Comparison of ENCODE assay signal across 19 cellular contexts in the genomic region with DNA sequence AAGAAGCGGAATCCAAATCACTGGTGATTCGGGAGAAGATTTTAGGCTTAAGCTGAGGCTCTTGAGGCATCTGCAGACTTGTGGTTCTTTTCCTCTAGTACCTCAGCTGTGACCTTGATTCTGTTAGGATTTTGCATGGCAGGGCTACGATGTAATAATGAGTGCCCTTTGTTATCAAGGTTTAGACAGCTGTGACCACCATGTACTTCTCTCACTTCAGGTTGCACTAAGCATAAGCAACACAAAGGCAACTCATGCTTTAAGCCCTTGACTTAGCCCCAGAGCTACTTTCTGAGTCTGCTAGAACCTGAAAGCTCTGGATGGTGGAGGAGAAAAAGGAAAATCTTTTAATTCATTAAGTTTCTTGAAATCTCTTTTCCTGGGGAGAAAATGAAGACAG.
DNase-seq lines count a peak whose midpoint lies in the region; ATAC-seq, FAIRE-seq and TF ChIP-seq lines count a peak whose summit lies in the region.
"Had no signal": no experiment of that assay in that cellular context is flagged by ENCODE, and none has a peak within 500 bp of the region (broad histone marks: within the 10 kb centered on the region; RNA-seq: fewer than 3 reads in every experiment).

No MANE protein-coding gene starts in this region.

- no peak overlapping the region for H2AK5ac ChIP-seq in H1 (ENCODE audit: low read depth, low read length)

- FAIRE-seq in H54 (lab: Jason Lieb, UNC) (peak; percentile 77), H1 (lab: Jason Lieb, UNC) (no peak)
- FAIRE-seq: A204.1, GM12891 had no signal

- H2AFZ ChIP-seq in H1 (ENCODE audit: low read length), result peak overlapping the region; percentile 92
- H2AFZ ChIP-seq: GM23248 had no signal

- no peaks in the 10 kb centered on the region for H3K27me3 ChIP-seq in H1 (replicated peaks in 1 of 4; ENCODE audit: control insufficient read depth in 3 of 4, extremely low read depth in 1 of 4, insufficient read depth in 3 of 4, low read length in 3 of 4)
- no peaks in the 10 kb centered on the region for H3K27me3 ChIP-seq in ovary

- no peak overlapping the region for H2BK5ac ChIP-seq in H1 (ENCODE audit: low read depth, low read length)

- no peak for TF ChIP-seq POLR2A in H54 (IDR thresholded peaks at IDR 0.05; ENCODE audit: low read depth, low read length)
- no peak for TF ChIP-seq POLR2A in H1 (IDR thresholded peaks at IDR 0.05; ENCODE audit: control extremely low read depth in 1 of 2, low read depth in 2 of 2, low read length in 2 of 2)
- TF ChIP-seq POLR2A in ovary (IDR thresholded peaks at IDR 0.05), result no peak

- no peak for TF ChIP-seq RAD21 in H1 (IDR thresholded peaks at IDR 0.05 in 1 of 2, conservative IDR thresholded peaks at IDR 0.05 in 1 of 2; ENCODE audit: low read depth in 2 of 2, low read length in 2 of 2)

- no peaks in the 10 kb centered on the region for H3K79me2 ChIP-seq in H1 (ENCODE audit: control insufficient read depth in 1 of 2, insufficient read depth in 2 of 2, low read length in 2 of 2)

- H3K9me3 ChIP-seq in H1 (ENCODE audit: insufficient read depth in 2 of 2, low read depth in 1 of 2, low read length in 1 of 2) (no peaks in the 10 kb centered on the region), ovary (no peaks in the 10 kb centered on the region)

- H3K9ac ChIP-seq in H1 (replicated peaks in 1 of 4; ENCODE audit: extremely low read depth in 1 of 4, low read depth in 3 of 4, low read length in 3 of 4), result no peak overlapping the region
- H3K9ac ChIP-seq: GM23248 had no signal

- no peak for TF ChIP-seq CTCF in H1 (IDR thresholded peaks at IDR 0.05; ENCODE audit: control extremely low read depth in 1 of 3, insufficient read depth in 1 of 3, low read depth in 1 of 3, low read length in 3 of 3)
- TF ChIP-seq CTCF in ovary (IDR thresholded peaks at IDR 0.05), result no peak

- no peak for ATAC-seq in Right ventricle myocardium superior (ENCODE audit: poor library complexity)

- POLR2A ChIA-PET in H1 (lab: Charles Lee; ENCODE audit: partially characterized antibody), result no interaction called here

- H3K18ac ChIP-seq in H1 (ENCODE audit: extremely low read depth, low read length), result no peak overlapping the region

- no peak overlapping the region for H2BK12ac ChIP-seq in H1 (ENCODE audit: low read depth, low read length)

- H4K8ac ChIP-seq in H1 (ENCODE audit: extremely low read depth, insufficient read depth, low read length), result no peak overlapping the region

- H2BK120ac ChIP-seq in H1 (replicated peaks; ENCODE audit: low read depth, low read length), result no peak overlapping the region

- no peak overlapping the region for H2BK20ac ChIP-seq in H1 (ENCODE audit: low read length)

- H3K36me3 ChIP-seq in H1 (ENCODE audit: control insufficient read depth in 2 of 4, insufficient read depth in 4 of 4, low read length in 3 of 4), result no peaks in the 10 kb centered on the region
- no peaks in the 10 kb centered on the region for H3K36me3 ChIP-seq in ovary

- H3K4ac ChIP-seq in H1 (replicated peaks; ENCODE audit: insufficient read length, low read depth, low read length), result no peak overlapping the region

- no peak overlapping the region for H3K56ac ChIP-seq in H1 (replicated peaks; ENCODE audit: insufficient read length, low read depth, low read length)

- H4K91ac ChIP-seq in H1 (replicated peaks; ENCODE audit: insufficient read length, low read length), result no peak overlapping the region

- no peak overlapping the region for H3K4me2 ChIP-seq in H1 (ENCODE audit: insufficient read depth in 1 of 2, low read depth in 2 of 2, low read length in 2 of 2)

- peak; percentile 38 for DNase-seq in NCI-H345 (lab: John Stamatoyannopoulos, UW)
- DNase-seq in NCI-H345 treated with DMSO at 0.1 percent for 48 hours (lab: John Stamatoyannopoulos, UW; ENCODE audit: unreplicated experiment), result no peak
- DNase-seq in H54 (ENCODE audit: insufficient read length, low spot score), result no peak
- DNase-seq in NCI-H69 (lab: John Stamatoyannopoulos, UW), result peak; percentile 30
- DNase-seq in H1 (ENCODE audit: low read depth in 1 of 2, low spot score in 2 of 2), result no peak
- no peak for DNase-seq in ovary
- no peak for DNase-seq in NCI-H1694 (lab: John Stamatoyannopoulos, UW)
- no peak for DNase-seq in Right ventricle myocardium superior
- DNase-seq: C1 segment of cervical spinal cord; Calu3; CD4-positive, alpha-beta T cell; DMS 273 treated with DMSO at 0.1 percent for 48 hours; DMS79 treated with DMSO at 0.1 percent for 48 hours; EL; GM23248; HCEC 1CT; HFFc6 had no signal

- intact Hi-C loops in ovary (cut with DNase I) (no loop called here), Right ventricle myocardium superior (cut with DNase I) (no loop called here)

- H4K5ac ChIP-seq in H1 (ENCODE audit: insufficient read length, low read depth, low read length), result no peak overlapping the region

- 95% methylated on average over 3 of the region's 3 CpGs; no CpG with 5 or more reads in 1 of the 2 experiments for WGBS in H1 (ENCODE audit: extremely low coverage in 1 of 2, insufficient coverage in 1 of 2, insufficient read length in 1 of 2, insufficient replicate concordance in 2 of 2, low coverage in 1 of 2, low lambda C conversion rate in 2 of 2, missing lambda C conversion rate in 1 of 2), 2 experiments
- WGBS in ovary, 3 donors, result 65 to 76% (median 72%) methylated on average over 3 of the region's 3 CpGs

- no peak overlapping the region for H3K23ac ChIP-seq in H1 (ENCODE audit: insufficient read length)

- no peaks in the 10 kb centered on the region for H3K79me1 ChIP-seq in H1 (ENCODE audit: low read depth, low read length)

- no peaks in the 10 kb centered on the region for H3K23me2 ChIP-seq in H1 (ENCODE audit: low read depth, low read length)

- no peak overlapping the region for H3K14ac ChIP-seq in H1 (ENCODE audit: insufficient read length)

- no peaks in the 10 kb centered on the region for H3K4me1 ChIP-seq in H1 (replicated peaks in 1 of 4; ENCODE audit: control insufficient read depth in 3 of 4, insufficient read depth in 4 of 4, low read length in 3 of 4)
- H3K4me1 ChIP-seq in ovary (ENCODE audit: insufficient read depth), result no peaks in the 10 kb centered on the region

- CTCF ChIA-PET in H1 (lab: Charles Lee; ENCODE audit: partially characterized antibody), result interaction anchor here (0.6 kb wide), 1 partner anchor 609 kb away, joined by 3 read pairs; no protein-coding TSS in a partner anchor

- no peak overlapping the region for H3K27ac ChIP-seq in H1 (ENCODE audit: low read depth, low read length)
- H3K27ac ChIP-seq in ovary, result no peak overlapping the region
- H3K27ac ChIP-seq: GM23248 had no signal

- H4K20me1 ChIP-seq in H1 (replicated peaks in 1 of 2; ENCODE audit: control insufficient read depth in 1 of 2, insufficient read depth in 2 of 2, low read length in 2 of 2), result no peaks in the 10 kb centered on the region

- H3K4me3 ChIP-seq in H1 (ENCODE audit: extremely low read depth in 1 of 4, insufficient read depth in 2 of 4, low read depth in 3 of 4, low read length in 4 of 4) (no peak overlapping the region), ovary (no peak overlapping the region)
- H3K4me3 ChIP-seq: GM23248 had no signal

- no peak for TF ChIP-seq EP300 in H1 (IDR thresholded peaks at IDR 0.05; ENCODE audit: borderline replicate concordance in 1 of 2, low read depth in 2 of 2, low read length in 2 of 2)
- TF ChIP-seq EP300 in ovary (IDR thresholded peaks at IDR 0.05), result no peak

- no peak overlapping the region for H2BK15ac ChIP-seq in H1 (ENCODE audit: low read length)

TF ChIP-seq in H1, 55 proteins besides CTCF, POLR2A, EP300 and RAD21:
- TF ChIP-seq, protein P1, sequence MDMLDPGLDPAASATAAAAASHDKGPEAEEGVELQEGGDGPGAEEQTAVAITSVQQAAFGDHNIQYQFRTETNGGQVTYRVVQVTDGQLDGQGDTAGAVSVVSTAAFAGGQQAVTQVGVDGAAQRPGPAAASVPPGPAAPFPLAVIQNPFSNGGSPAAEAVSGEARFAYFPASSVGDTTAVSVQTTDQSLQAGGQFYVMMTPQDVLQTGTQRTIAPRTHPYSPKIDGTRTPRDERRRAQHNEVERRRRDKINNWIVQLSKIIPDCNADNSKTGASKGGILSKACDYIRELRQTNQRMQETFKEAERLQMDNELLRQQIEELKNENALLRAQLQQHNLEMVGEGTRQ (IDR thresholded peaks at IDR 0.05; ENCODE audit: low read length), result no peak
- no peak for TF ChIP-seq JUN (IDR thresholded peaks at IDR 0.05; ENCODE audit: low read depth, low read length)
- no peak for TF ChIP-seq NANOG (IDR thresholded peaks at IDR 0.05; ENCODE audit: insufficient read depth, low read depth, low read length, poor library complexity, severe bottlenecking)
- no peak for TF ChIP-seq TBP (IDR thresholded peaks at IDR 0.05; ENCODE audit: low read depth, low read length)
- TF ChIP-seq TAF7 (optimal IDR thresholded peaks at IDR 0.05; ENCODE audit: borderline replicate concordance, low read depth, low read length), result no peak
- TF ChIP-seq PHF8 (conservative IDR thresholded peaks at IDR 0.05; ENCODE audit: low read depth, low read length), result no peak
- no peak for TF ChIP-seq CBX5 (IDR thresholded peaks at IDR 0.05; ENCODE audit: low read depth, low read length)
- TF ChIP-seq KDM4A (IDR thresholded peaks at IDR 0.05; ENCODE audit: low read depth, low read length, severe bottlenecking), result no peak
- TF ChIP-seq RFX5 (IDR thresholded peaks at IDR 0.05; ENCODE audit: borderline replicate concordance, low read depth, low read length), result no peak
- TF ChIP-seq TAF1 (IDR thresholded peaks at IDR 0.05; ENCODE audit: low read depth, low read length), result no peak
- no peak for TF ChIP-seq BACH1 (IDR thresholded peaks at IDR 0.05; ENCODE audit: low read length)
- TF ChIP-seq TEAD4 (IDR thresholded peaks at IDR 0.05; ENCODE audit: low read depth, low read length), result no peak
- no peak for TF ChIP-seq YY1 (IDR thresholded peaks at IDR 0.05; ENCODE audit: low read depth, low read length)
- no peak for TF ChIP-seq EGR1 (IDR thresholded peaks at IDR 0.05; ENCODE audit: borderline replicate concordance, low read depth, low read length)
- TF ChIP-seq TCF12 (IDR thresholded peaks at IDR 0.05; ENCODE audit: low read depth, low read length), result no peak
- TF ChIP-seq CREB1 (IDR thresholded peaks at IDR 0.05), result no peak
- no peak for TF ChIP-seq SP1 (IDR thresholded peaks at IDR 0.05; ENCODE audit: low read depth, low read length)
- TF ChIP-seq, protein P2, sequence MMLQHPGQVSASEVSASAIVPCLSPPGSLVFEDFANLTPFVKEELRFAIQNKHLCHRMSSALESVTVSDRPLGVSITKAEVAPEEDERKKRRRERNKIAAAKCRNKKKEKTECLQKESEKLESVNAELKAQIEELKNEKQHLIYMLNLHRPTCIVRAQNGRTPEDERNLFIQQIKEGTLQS (IDR thresholded peaks at IDR 0.05; ENCODE audit: insufficient read depth, low read depth, low read length), result no peak
- no peak for TF ChIP-seq SIRT6 (IDR thresholded peaks at IDR 0.05; ENCODE audit: low read length)

Comparison
In these comparisons a context has a peak if more than half of its experiments do, and no peak if none do; other contexts are left out.
1. DNase-seq: peak in NCI-H345 (single experiment) and NCI-H69 (single experiment); none in NCI-H345 treated with DMSO at 0.1 percent for 48 hours (single experiment), H54 (single experiment), H1 (0 of 2), ovary (0 of 5), NCI-H1694 (single experiment) and Right ventricle myocardium superior (single experiment).